In the genomic region with DNA sequence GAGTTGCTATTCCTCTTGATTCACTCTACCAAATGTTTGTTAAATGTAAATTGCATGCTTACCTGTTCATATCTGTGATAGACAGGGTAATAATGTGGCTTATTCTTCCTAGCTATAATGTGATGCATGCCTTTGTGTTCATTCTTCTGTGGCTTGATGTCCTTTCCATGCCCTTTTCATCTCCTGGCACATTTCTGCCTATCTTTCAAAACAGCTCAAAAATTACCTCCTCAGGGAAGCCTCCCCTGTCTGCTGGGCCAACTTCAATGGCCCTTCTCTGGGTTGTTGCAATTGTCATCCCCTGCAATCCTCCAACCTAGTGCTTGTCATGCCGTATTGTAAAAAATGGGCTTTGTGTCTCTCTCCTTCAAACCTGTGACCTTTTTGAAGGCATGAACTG, we compare ENCODE assay signal across 24 cellular contexts. TPM values are rescaled to one million over a fixed set of nuclear protein-coding genes. Genes with fewer than 3 reads are reported as not detected.
"Had no signal": no experiment of that assay in that cellular context is flagged by ENCODE, and none has a peak within 500 bp of the region (broad histone marks: within the 10 kb centered on the region; RNA-seq: fewer than 3 reads in every experiment).

No MANE protein-coding gene starts in this region.

- H3K9me3 ChIP-seq: colonic mucosa, esophagus muscularis mucosa, esophagus squamous epithelium, gastrocnemius medialis, gastroesophageal sphincter, heart left ventricle, heart right ventricle had no signal

- H3K27ac ChIP-seq: colonic mucosa, coronary artery, dorsolateral prefrontal cortex, epithelial cell of prostate, esophagus muscularis mucosa, esophagus squamous epithelium, foreskin keratinocyte, gastrocnemius medialis, gastroesophageal sphincter, heart left ventricle, heart right ventricle had no signal

- H3K4me1 ChIP-seq: colonic mucosa, esophagus muscularis mucosa, esophagus squamous epithelium, foreskin keratinocyte, gastrocnemius medialis, gastroesophageal sphincter, heart left ventricle, heart right ventricle had no signal

- DNase-seq: colonic mucosa; cortex of kidney; dermis blood vessel endothelial cell; dorsolateral prefrontal cortex; effector CD4-positive, alpha-beta T cell; effector CD8-positive, alpha-beta T cell; effector memory CD4-positive, alpha-beta T cell; effector memory CD8-positive, alpha-beta T cell; endodermal cell; erythroblast; esophagus squamous epithelium; foreskin fibroblast; foreskin keratinocyte; foreskin melanocyte; gastrocnemius medialis; glutamatergic neuron; head of caudate nucleus; heart left ventricle; heart right ventricle had no signal

- H3K4me3 ChIP-seq: colonic mucosa, coronary artery, dorsolateral prefrontal cortex, esophagus muscularis mucosa, esophagus squamous epithelium, gastrocnemius medialis, gastroesophageal sphincter, heart left ventricle, heart right ventricle had no signal

- H3K36me3 ChIP-seq: colonic mucosa, esophagus muscularis mucosa, esophagus squamous epithelium, gastrocnemius medialis, gastroesophageal sphincter, heart left ventricle, heart right ventricle had no signal

- H3K27me3 ChIP-seq: colonic mucosa, dorsolateral prefrontal cortex, esophagus muscularis mucosa, esophagus squamous epithelium, foreskin keratinocyte, gastrocnemius medialis, gastroesophageal sphincter, heart left ventricle, heart right ventricle had no signal

RNA-seq across cellular contexts. Expression of gene LHCGR, which starts 52.8 kb away (rescaled TPM):
- polyA plus RNA-seq: endothelial cell of umbilical vein, foreskin keratinocyte had no signal
